Comparison of ENCODE assay signal across 9 cellular contexts in the genomic region with DNA sequence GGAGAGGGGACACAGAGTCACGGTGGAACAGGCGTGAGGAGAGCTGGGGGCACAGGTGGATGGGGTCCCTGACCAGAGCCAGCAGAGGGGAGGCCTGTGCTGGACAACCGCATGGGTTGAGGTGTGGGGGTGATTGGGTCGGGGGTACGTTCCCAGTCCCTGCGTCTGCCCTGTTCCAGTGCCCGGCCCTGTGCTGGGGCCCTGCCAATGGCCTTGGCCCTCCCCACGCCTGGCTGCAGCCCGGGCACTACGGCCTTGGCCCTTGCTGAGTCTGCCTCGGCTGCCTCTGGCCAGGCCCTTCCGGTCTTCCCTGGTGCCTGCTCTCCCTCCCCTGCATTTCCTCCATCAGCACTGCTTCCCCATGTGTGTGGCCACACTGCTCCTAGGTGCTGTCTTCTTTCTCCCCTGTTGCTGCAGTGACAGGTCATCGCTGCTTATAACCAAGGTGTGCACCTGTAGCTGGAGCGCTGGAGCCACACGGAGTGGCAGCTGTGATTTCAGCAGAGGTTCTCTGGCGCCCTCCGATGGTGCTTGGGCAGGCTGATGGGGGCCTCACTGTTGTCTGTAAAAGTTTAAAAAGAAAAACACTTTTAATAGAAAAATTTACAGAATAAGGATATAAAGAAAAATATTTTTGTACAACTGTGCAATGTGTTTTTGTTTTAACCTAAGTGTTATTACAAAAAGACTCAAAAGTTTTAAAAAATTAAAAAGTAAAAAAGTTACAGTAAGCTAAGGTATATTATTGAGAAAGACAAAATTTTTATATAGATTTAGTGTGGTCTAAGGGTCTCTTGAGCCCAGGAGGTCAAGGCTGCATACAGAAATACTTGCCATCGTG. TPM values are rescaled to one million over a fixed set of nuclear protein-coding genes. Genes with fewer than 3 reads are reported as not detected.
DNase-seq lines count a peak whose midpoint lies in the region; ATAC-seq and TF ChIP-seq lines count a peak whose summit lies in the region.
"Had no signal": no experiment of that assay in that cellular context is flagged by ENCODE, and none has a peak within 500 bp of the region (broad histone marks: within the 10 kb centered on the region; RNA-seq: fewer than 3 reads in every experiment).

No MANE protein-coding gene starts in this region.

- peaks cover 39% of the 10 kb centered on the region for H3F3A ChIP-seq in PC-9 (ENCODE audit: insufficient read depth, low read depth)

- H3K4me2 ChIP-seq in PC-9: no peak overlapping the region

- TF ChIP-seq CTCF in GM10266 (IDR thresholded peaks at IDR 0.05; ENCODE audit: control insufficient read depth, insufficient read depth, low read depth, missing control alignments): peak; percentile 50
- TF ChIP-seq CTCF in PC-9 (conservative IDR thresholded peaks at IDR 0.05): peak; percentile 75
- TF ChIP-seq CTCF in adrenal gland (IDR thresholded peaks at IDR 0.05): peak; percentile 48 to 86 (median 76)

- no peaks in the 10 kb centered on the region for H3K9me2 ChIP-seq in PC-9 (ENCODE audit: insufficient read depth)

- TF ChIP-seq POLR2A in adrenal gland (IDR thresholded peaks at IDR 0.05): no peak

- peak; percentile 64 for DNase-seq in GM10266 (ENCODE audit: extremely low spot score)
- peak in 1 of 2 experiments; percentile 60 for DNase-seq in PC-9
- peak; percentile 52 to 82 (median 70) for DNase-seq in adrenal gland
- peak; percentile 78 for DNase-seq in iPS-NIHi7 (ENCODE audit: extremely low spot score)
- DNase-seq in stimulated activated CD4-positive, alpha-beta T cell treated with anti-CD3 and anti-CD28 coated beads, Interleukin-2, amount 100 ng/mL, for 48 hours: peak; percentile 44 to 48
- DNase-seq in activated T-helper 2 cell treated with anti-CD3 and anti-CD28 coated beads, Interferon-gamma antibody, Interleukin-2, Interleukin-4, amounts not matched to agents 10 μg/mL and 5 μg/mL and 100 μg/mL, durations not matched to agents 14 hours and 24 hours and 36 hours (ENCODE audit: low spot score): no peak

- ATAC-seq in HG03342 (IDR thresholded peaks at IDR 0.05; ENCODE audit: unreplicated experiment) (peak; percentile 73), HG03045 (IDR thresholded peaks at IDR 0.05; ENCODE audit: unreplicated experiment) (no peak)

- H3K36me3 Mint-ChIP-seq in activated T-helper 2 cell treated with anti-CD3 and anti-CD28 coated beads, Interferon-gamma antibody, Interleukin-2, Interleukin-4, amounts not matched to agents 10 μg/mL and 5 μg/mL and 100 μg/mL, durations not matched to agents 14 hours and 24 hours and 36 hours (ENCODE audit: low read depth): no peaks in the 10 kb centered on the region

- peaks cover 1% of the 10 kb centered on the region for H3K4me1 Mint-ChIP-seq in activated T-helper 2 cell treated with anti-CD3 and anti-CD28 coated beads, Interferon-gamma antibody, Interleukin-2, Interleukin-4, amounts not matched to agents 10 μg/mL and 5 μg/mL and 100 μg/mL, durations not matched to agents 14 hours and 24 hours and 36 hours (ENCODE audit: low read depth)

- BruUV-seq in PC-9 (replicated peaks; lab: Mats Ljungman, UMichigan): no TSS peak

- CTCF ChIA-PET in PC-9 (lab: Charles Lee): interaction anchor here (0.6 to 1.1 kb wide), 4 partner anchors 31 to 235 kb away, joined by 3 to 10 read pairs (median 6); a partner anchor contains a TSS

- H3K4me3 Mint-ChIP-seq in activated T-helper 2 cell treated with anti-CD3 and anti-CD28 coated beads, Interferon-gamma antibody, Interleukin-2, Interleukin-4, amounts not matched to agents 10 μg/mL and 5 μg/mL and 100 μg/mL, durations not matched to agents 14 hours and 24 hours and 36 hours (ENCODE audit: low read depth): no peak overlapping the region
- H3K4me3 Mint-ChIP-seq: stimulated activated naive CD8-positive, alpha-beta T cell treated with anti-CD3 and anti-CD28 coated beads, Interleukin-15, Interleukin-2, amounts not matched to agents 100 ng/mL and 50 ng/mL, for 24 hours had no signal

- no peaks in the 10 kb centered on the region for H4K20me1 ChIP-seq in PC-9 (ENCODE audit: insufficient read depth)

- no peak overlapping the region for H2AFZ ChIP-seq in PC-9

- no peaks in the 10 kb centered on the region for H3K27me3 ChIP-seq in PC-9 (ENCODE audit: insufficient read depth, low read depth)
- no peaks in the 10 kb centered on the region for H3K27me3 ChIP-seq in adrenal gland

- intact Hi-C loops in PC-9 (cut with micrococcal nuclease; ENCODE audit: unreplicated experiment): loop anchor here (5.0 kb wide), 2 partner anchors 79 to 1049 kb away; a partner anchor contains a TSS
- intact Hi-C loops in adrenal gland (cut with DNase I): loop anchor here in 1 of 2 donors (5.0 kb wide), 1 partner anchor 144 kb away; no protein-coding TSS in a partner anchor
- intact Hi-C loops in activated T-helper 2 cell treated with anti-CD3 and anti-CD28 coated beads, Interferon-gamma antibody, Interleukin-2, Interleukin-4, amounts not matched to agents 10 μg/mL and 5 μg/mL and 100 μg/mL, durations not matched to agents 14 hours and 24 hours and 36 hours (cut with micrococcal nuclease): loop anchor here (5.0 kb wide), 1 partner anchor 34 kb away; no protein-coding TSS in a partner anchor

- H3K27ac Mint-ChIP-seq in activated T-helper 2 cell treated with anti-CD3 and anti-CD28 coated beads, Interferon-gamma antibody, Interleukin-2, Interleukin-4, amounts not matched to agents 10 μg/mL and 5 μg/mL and 100 μg/mL, durations not matched to agents 14 hours and 24 hours and 36 hours: no peak overlapping the region
- H3K27ac Mint-ChIP-seq: stimulated activated naive CD8-positive, alpha-beta T cell treated with anti-CD3 and anti-CD28 coated beads, Interleukin-15, Interleukin-2, amounts not matched to agents 100 ng/mL and 50 ng/mL, for 24 hours had no signal

- no peaks in the 10 kb centered on the region for H3K9me3 Mint-ChIP-seq in activated T-helper 2 cell treated with anti-CD3 and anti-CD28 coated beads, Interferon-gamma antibody, Interleukin-2, Interleukin-4, amounts not matched to agents 10 μg/mL and 5 μg/mL and 100 μg/mL, durations not matched to agents 14 hours and 24 hours and 36 hours
- H3K9me3 Mint-ChIP-seq: stimulated activated naive CD8-positive, alpha-beta T cell treated with anti-CD3 and anti-CD28 coated beads, Interleukin-15, Interleukin-2, amounts not matched to agents 100 ng/mL and 50 ng/mL, for 24 hours had no signal

- no peak overlapping the region for H3K4me3 ChIP-seq in PC-9
- no peak overlapping the region for H3K4me3 ChIP-seq in adrenal gland

- POLR2A ChIA-PET in PC-9 (lab: Charles Lee; ENCODE audit: unreplicated experiment): interaction anchor here (0.6 kb wide), 1 partner anchor 13 kb away, joined by 3 read pairs; no protein-coding TSS in a partner anchor

- H3K4me1 ChIP-seq in PC-9 (replicated peaks; ENCODE audit: insufficient read depth) (peaks cover 32% of the 10 kb centered on the region), adrenal gland (replicated peaks in 1 of 2) (peaks cover 8 to 12% of the 10 kb centered on the region in 2 donors)

- H3K36me3 ChIP-seq in PC-9 (ENCODE audit: low read depth) (peaks cover 11% of the 10 kb centered on the region), adrenal gland (replicated peaks in 1 of 2) (no peaks in the 10 kb centered on the region)

- no peak overlapping the region for H3K27ac ChIP-seq in PC-9
- H3K27ac ChIP-seq in adrenal gland: peak overlapping the region in 1 of 5 donors; percentile 66

- no peaks in the 10 kb centered on the region for H3K27me3 Mint-ChIP-seq in activated T-helper 2 cell treated with anti-CD3 and anti-CD28 coated beads, Interferon-gamma antibody, Interleukin-2, Interleukin-4, amounts not matched to agents 10 μg/mL and 5 μg/mL and 100 μg/mL, durations not matched to agents 14 hours and 24 hours and 36 hours (ENCODE audit: low read depth)
- H3K27me3 Mint-ChIP-seq: stimulated activated naive CD8-positive, alpha-beta T cell treated with anti-CD3 and anti-CD28 coated beads, Interleukin-15, Interleukin-2, amounts not matched to agents 100 ng/mL and 50 ng/mL, for 24 hours had no signal

- 38 to 51% (median 44%) methylated on average over 14 to 18 of the region's 18 CpGs for WGBS in adrenal gland, 4 donors

- H3K9me3 ChIP-seq in PC-9 (ENCODE audit: insufficient read depth, low read depth) (no peaks in the 10 kb centered on the region), adrenal gland (replicated peaks in 1 of 3) (no peaks in the 10 kb centered on the region)

- peaks cover 46% of the 10 kb centered on the region for H3K79me2 ChIP-seq in PC-9 (ENCODE audit: low read depth)

RNA-seq across cellular contexts. Expression of a gene that starts 45.2 kb away (rescaled TPM):
- total RNA-seq in PC-9 (2021) (0.53 and 0.79 TPM in 2 replicates), adrenal gland (1 to 10 TPM in 3 of 8 donors, not detected in 5; 1.4 to 3.6 (median 1.9) TPM)
- under 1 TPM in 1 of 3 donors, not detected in 2; 0.57 TPM for polyA plus RNA-seq in adrenal gland
- 0.41 and 0.80 TPM in 2 replicates for total RNA-seq in activated T-helper 2 cell treated with anti-CD3 and anti-CD28 coated beads, Interferon-gamma antibody, Interleukin-2, Interleukin-4, amounts not matched to agents 10 μg/mL and 5 μg/mL and 100 μg/mL, durations not matched to agents 14 hours and 24 hours and 36 hours

RNA-seq across cellular contexts. Expression of a gene that starts 59.4 kb away (rescaled TPM):
- total RNA-seq in PC-9 (2021): 33.3 and 37.1 TPM in 2 replicates
- 10 to 100 TPM; 19.7 to 36.2 (median 24.3) TPM for total RNA-seq in adrenal gland
- polyA plus RNA-seq in adrenal gland: 10 to 100 TPM in 1 of 3 donors, 1 to 10 TPM in 2; 3.4 to 16.5 (median 5.6) TPM
- 14.7 and 15.0 TPM in 2 replicates for total RNA-seq in activated T-helper 2 cell treated with anti-CD3 and anti-CD28 coated beads, Interferon-gamma antibody, Interleukin-2, Interleukin-4, amounts not matched to agents 10 μg/mL and 5 μg/mL and 100 μg/mL, durations not matched to agents 14 hours and 24 hours and 36 hours
